Comparison of ENCODE assay signal across 29 cellular contexts in the genomic region with DNA sequence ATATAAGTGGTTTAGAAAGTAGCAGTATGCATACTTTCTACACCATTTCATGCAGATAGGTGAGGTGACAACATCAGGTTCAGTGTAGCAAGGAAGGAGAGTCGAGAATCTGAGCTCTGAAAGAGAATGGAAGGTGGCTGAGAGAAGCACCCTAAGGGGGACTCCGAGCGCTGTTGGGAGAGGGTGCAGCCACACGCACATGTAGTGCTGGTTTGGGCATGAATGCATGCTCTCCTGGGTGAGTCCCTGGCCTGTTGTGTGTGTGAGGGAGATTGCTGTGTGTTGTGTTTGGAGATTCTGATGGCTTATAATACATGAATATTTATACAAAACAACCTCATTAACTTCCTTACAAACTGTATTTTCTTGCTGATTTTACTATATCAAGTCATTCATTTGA.
"Had no signal": no experiment of that assay in that cellular context is flagged by ENCODE, and none has a peak within 500 bp of the region (broad histone marks: within the 10 kb centered on the region; RNA-seq: fewer than 3 reads in every experiment).

No MANE protein-coding gene starts in this region.

- FAIRE-seq: urothelium cell line had no signal

- H3K27ac Mint-ChIP-seq: stimulated activated effector memory CD8-positive, alpha-beta T cell treated with anti-CD3 and anti-CD28 coated beads, Interleukin-12 subunit alpha, Interleukin-12 subunit beta, amount 100 ng/mL, for 72 hours; stimulated activated memory B cell treated with anti-CD40 and anti-IgM and Interleukin-4, amounts not matched to agents 10 μg/mL and 1 μg/mL and 100 μg/mL, for 72 hours; stimulated activated naive B cell treated with anti-CD40 and anti-IgM and Interleukin-4, amounts not matched to agents 10 μg/mL and 1 μg/mL and 100 μg/mL, for 72 hours; stimulated activated naive CD8-positive, alpha-beta T cell treated with anti-CD3 and anti-CD28 coated beads, Interleukin-15, Interleukin-2, amounts not matched to agents 100 ng/mL and 50 ng/mL, for 24 hours had no signal

- H3K27me3 Mint-ChIP-seq: stimulated activated memory B cell treated with anti-CD40 and anti-IgM and Interleukin-4, amounts not matched to agents 10 μg/mL and 1 μg/mL and 100 μg/mL, for 72 hours; stimulated activated naive B cell treated with anti-CD40 and anti-IgM and Interleukin-4, amounts not matched to agents 10 μg/mL and 1 μg/mL and 100 μg/mL, for 72 hours; stimulated activated naive CD8-positive, alpha-beta T cell treated with anti-CD3 and anti-CD28 coated beads, Interleukin-15, amount 100 ng/mL, for 72 hours; stimulated activated naive CD8-positive, alpha-beta T cell treated with anti-CD3 and anti-CD28 coated beads, Interleukin-15, Interleukin-2, amounts not matched to agents 100 ng/mL and 50 ng/mL, for 24 hours; type B pancreatic cell had no signal

- H3K36me3 Mint-ChIP-seq: stimulated activated effector memory CD8-positive, alpha-beta T cell treated with anti-CD3 and anti-CD28 coated beads, Interleukin-12 subunit alpha, Interleukin-12 subunit beta, amount 100 ng/mL, for 72 hours; stimulated activated memory B cell treated with anti-CD40 and anti-IgM and Interleukin-4, amounts not matched to agents 10 μg/mL and 1 μg/mL and 100 μg/mL, for 72 hours; stimulated activated naive B cell treated with anti-CD40 and anti-IgM and Interleukin-4, amounts not matched to agents 10 μg/mL and 1 μg/mL and 100 μg/mL, for 72 hours; type B pancreatic cell had no signal

- H3K27me3 ChIP-seq: stomach, suprapubic skin, testis, thyroid gland, tibial artery, tibial nerve, transverse colon, upper lobe of left lung, upper lobe of right lung, uterus, vagina had no signal

- H3K4me1 ChIP-seq: stomach, suprapubic skin, testis, thyroid gland, tibial artery, tibial nerve, transverse colon, upper lobe of left lung, upper lobe of right lung, uterus, vagina had no signal

- H3K9me3 ChIP-seq: stomach, suprapubic skin, testis, thoracic aorta, thyroid gland, tibial artery, tibial nerve, transverse colon, upper lobe of left lung, upper lobe of right lung, uterus, vagina had no signal

- H3K9me3 Mint-ChIP-seq: stimulated activated memory B cell treated with anti-CD40 and anti-IgM and Interleukin-4, amounts not matched to agents 10 μg/mL and 1 μg/mL and 100 μg/mL, for 72 hours; stimulated activated naive B cell treated with anti-CD40 and anti-IgM and Interleukin-4, amounts not matched to agents 10 μg/mL and 1 μg/mL and 100 μg/mL, for 72 hours; stimulated activated naive CD8-positive, alpha-beta T cell treated with anti-CD3 and anti-CD28 coated beads, Interleukin-15, amount 100 ng/mL, for 72 hours; stimulated activated naive CD8-positive, alpha-beta T cell treated with anti-CD3 and anti-CD28 coated beads, Interleukin-15, Interleukin-2, amounts not matched to agents 100 ng/mL and 50 ng/mL, for 24 hours; type B pancreatic cell had no signal

- H3K27ac ChIP-seq: stomach, suprapubic skin, testis, thoracic aorta, thyroid gland, tibial artery, tibial nerve, transverse colon, upper lobe of left lung, upper lobe of right lung, uterus, vagina had no signal

- H3K4me3 Mint-ChIP-seq: stimulated activated effector memory CD8-positive, alpha-beta T cell treated with anti-CD3 and anti-CD28 coated beads, Interleukin-12 subunit alpha, Interleukin-12 subunit beta, amount 100 ng/mL, for 72 hours; stimulated activated memory B cell treated with anti-CD40 and anti-IgM and Interleukin-4, amounts not matched to agents 10 μg/mL and 1 μg/mL and 100 μg/mL, for 72 hours; stimulated activated naive B cell treated with anti-CD40 and anti-IgM and Interleukin-4, amounts not matched to agents 10 μg/mL and 1 μg/mL and 100 μg/mL, for 72 hours; stimulated activated naive CD8-positive, alpha-beta T cell treated with anti-CD3 and anti-CD28 coated beads, Interleukin-15, amount 100 ng/mL, for 72 hours; stimulated activated naive CD8-positive, alpha-beta T cell treated with anti-CD3 and anti-CD28 coated beads, Interleukin-15, Interleukin-2, amounts not matched to agents 100 ng/mL and 50 ng/mL, for 24 hours; type B pancreatic cell had no signal

- H3K4me1 Mint-ChIP-seq: stimulated activated effector memory CD8-positive, alpha-beta T cell treated with anti-CD3 and anti-CD28 coated beads, Interleukin-12 subunit alpha, Interleukin-12 subunit beta, amount 100 ng/mL, for 72 hours; stimulated activated memory B cell treated with anti-CD40 and anti-IgM and Interleukin-4, amounts not matched to agents 10 μg/mL and 1 μg/mL and 100 μg/mL, for 72 hours; stimulated activated naive B cell treated with anti-CD40 and anti-IgM and Interleukin-4, amounts not matched to agents 10 μg/mL and 1 μg/mL and 100 μg/mL, for 72 hours; stimulated activated naive CD8-positive, alpha-beta T cell treated with anti-CD3 and anti-CD28 coated beads, Interleukin-15, amount 100 ng/mL, for 72 hours had no signal

- H3K4me3 ChIP-seq: stomach, suprapubic skin, testis, thoracic aorta, thyroid gland, tibial artery, tibial nerve, transverse colon, upper lobe of left lung, upper lobe of right lung, uterus, vagina had no signal

- H3K36me3 ChIP-seq: stomach, suprapubic skin, thoracic aorta, thyroid gland, tibial artery, tibial nerve, transverse colon, upper lobe of left lung, upper lobe of right lung, uterus, vagina had no signal

- DNase-seq: stimulated activated CD4-positive, alpha-beta T cell treated with anti-CD3 and anti-CD28 coated beads, Interleukin-2, amount 100 ng/mL, for 48 hours; stimulated activated CD4-positive, alpha-beta T cell treated with anti-CD3 and anti-CD28 coated beads, Interleukin-4, amount 100 ng/mL, for 1 hour; stimulated activated CD4-positive, alpha-beta T cell treated with anti-CD3 and anti-CD28 coated beads, Interleukin-4, amount 100 ng/mL, for 24 hours; stimulated activated CD4-positive, alpha-beta T cell treated with anti-CD3 and anti-CD28 coated beads, Interleukin-4, amount 100 ng/mL, for 4 hours; stimulated activated CD8-positive, alpha-beta memory T cell treated with anti-CD3 and anti-CD28 coated beads, Interleukin-4, amount 100 ng/mL, for 48 hours; stimulated activated naive B cell treated with anti-CD40 and anti-IgM and Interleukin-4, amounts not matched to agents 10 μg/mL and 1 μg/mL and 100 μg/mL, for 72 hours; stimulated activated naive CD4-positive, alpha-beta T cell; stimulated activated naive CD4-positive, alpha-beta T cell treated with Interleukin-2 at 50 U/mL for 16 hours; stimulated activated naive CD8-positive, alpha-beta T cell treated with anti-CD3 and anti-CD28 coated beads, Interleukin-15, amount 100 ng/mL, for 72 hours; stimulated activated naive CD8-positive, alpha-beta T cell treated with anti-CD3 and anti-CD28 coated beads, Interleukin-15, Interleukin-2, amounts not matched to agents 100 U/mL and 50 U/mL, for 24 hours; stomach; substantia nigra; testis; thyroid gland; tibial artery; transverse colon; trophoblast cell; upper lobe of left lung; upper lobe of right lung; uterus had no signal

- ATAC-seq: stimulated activated effector memory CD8-positive, alpha-beta T cell treated with anti-CD3 and anti-CD28 coated beads, Interleukin-12 subunit alpha, Interleukin-12 subunit beta, amount 100 ng/mL, for 72 hours; stimulated activated memory B cell treated with anti-CD40 and anti-IgM and Interleukin-4, amounts not matched to agents 10 μg/mL and 1 μg/mL and 100 μg/mL, for 72 hours; stimulated activated naive B cell treated with anti-CD40 and anti-IgM and Interleukin-4, amounts not matched to agents 10 μg/mL and 1 μg/mL and 100 μg/mL, for 72 hours; stimulated activated naive CD8-positive, alpha-beta T cell treated with anti-CD3 and anti-CD28 coated beads, Interleukin-15, amount 100 ng/mL, for 72 hours; stimulated activated naive CD8-positive, alpha-beta T cell treated with anti-CD3 and anti-CD28 coated beads, Interleukin-15, Interleukin-2, amounts not matched to agents 100 U/mL and 50 U/mL, for 24 hours; upper lobe of right lung had no signal
